In genomic region chr17:63442549-63443035, GRCh38 we compare ENCODE assay signal across 9 cellular contexts. TPM values are rescaled to one million over a fixed set of nuclear protein-coding genes. Genes with fewer than 3 reads are reported as not detected.
DNase-seq lines count a peak whose midpoint lies in the region; ATAC-seq and TF ChIP-seq lines count a peak whose summit lies in the region.
"Had no signal": no experiment of that assay in that cellular context is flagged by ENCODE, and none has a peak within 500 bp of the region (broad histone marks: within the 10 kb centered on the region; RNA-seq: fewer than 3 reads in every experiment).

No MANE protein-coding gene starts in this region.

- no peaks in the 10 kb centered on the region for H3K27me3 ChIP-seq in PC-3 (ENCODE audit: low read length)

- DNase-seq in 8988T (peak; percentile 74), G401 (ENCODE audit: low spot score) (peak; percentile 8), PC-3 (peak; percentile 21), fibroblast of pulmonary artery (ENCODE audit: low read depth) (no peak), hippocampal formation (lab: John Stamatoyannopoulos, UW) (no peak)
- no peak for DNase-seq in stimulated activated CD4-positive, alpha-beta T cell treated with anti-CD3 and anti-CD28 coated beads, Interleukin-2, amount 100 ng/mL, for 48 hours

- CTCF ChIA-PET in PC-3 (lab: Charles Lee), result interaction anchor here (1.1 to 5.6 kb wide), 3 partner anchors 17 to 145 kb away, joined by 5 to 38 read pairs (median 5); no protein-coding TSS in a partner anchor

- POLR2A ChIA-PET in PC-3 (lab: Charles Lee; ENCODE audit: unreplicated experiment), result no interaction called here

- H3K9me3 ChIP-seq in PC-3 (ENCODE audit: low read length), result no peaks in the 10 kb centered on the region

- H3K9ac ChIP-seq in PC-3 (ENCODE audit: low read length), result no peak overlapping the region

- H3K36me3 ChIP-seq in PC-3 (ENCODE audit: low read depth, low read length), result no peaks in the 10 kb centered on the region

- no TSS peak for BruUV-seq in PC-3 (replicated peaks; lab: Mats Ljungman, UMichigan)

- no peak for ATAC-seq in PC-3
- ATAC-seq in HG03025 (IDR thresholded peaks at IDR 0.05; ENCODE audit: low FRiP score, unreplicated experiment), result no peak
- no peak for ATAC-seq in HG03196 (IDR thresholded peaks at IDR 0.05; ENCODE audit: unreplicated experiment)

- H3K79me2 ChIP-seq in PC-3 (ENCODE audit: low read length), result peaks cover 82% of the 10 kb centered on the region

- peaks cover 4% of the 10 kb centered on the region for H3F3A ChIP-seq in PC-3 (ENCODE audit: low read length, unreplicated experiment)

- peaks cover 44% of the 10 kb centered on the region for H3K4me1 ChIP-seq in PC-3 (ENCODE audit: insufficient read depth, low read length)

- H3K27ac ChIP-seq in PC-3 (ENCODE audit: low read length), result no peak overlapping the region

- no peak overlapping the region for H2AFZ ChIP-seq in PC-3 (ENCODE audit: low read length)

- no peaks in the 10 kb centered on the region for H3K9me2 ChIP-seq in PC-3 (replicated peaks; ENCODE audit: low read length)

- in situ Hi-C loops in G401 (cut with HindIII; ENCODE audit: low sequenced_read_pairs), result no loop called here

- peak; percentile 37 for TF ChIP-seq CTCF in PC-3 (conservative IDR thresholded peaks at IDR 0.05; ENCODE audit: low read depth, low read length)
- peak; percentile 26 for TF ChIP-seq CTCF in fibroblast of pulmonary artery (IDR thresholded peaks at IDR 0.05; ENCODE audit: low read length, missing control alignments)

- H3K4me3 ChIP-seq in PC-3 (ENCODE audit: low read length), result no peak overlapping the region
- H3K4me3 ChIP-seq in fibroblast of pulmonary artery (replicated peaks; ENCODE audit: low read depth, low read length), result no peak overlapping the region

- intact Hi-C loops in PC-3 (cut with micrococcal nuclease), result no loop called here

- H4K20me1 ChIP-seq in PC-3 (ENCODE audit: low read length), result no peaks in the 10 kb centered on the region

- no peak overlapping the region for H3K4me2 ChIP-seq in PC-3 (ENCODE audit: low read length)

RNA-seq across cellular contexts. Expression of gene CYB561, which starts 3.5 kb away (rescaled TPM):
- total RNA-seq in G401 (2014; rRNA removed; shearing (Covaris generic)), result 1.5 TPM in 1 of 2 replicates, not detected in the other
- 125 and 145 TPM in 2 replicates for total RNA-seq in PC-3 (2014; rRNA removed)

RNA-seq across cellular contexts. Expression of gene ACE, which starts 34.3 kb away (rescaled TPM):
- total RNA-seq in G401 (2014; rRNA removed; shearing (Covaris generic)), result 1.1 and 2.4 TPM in 2 replicates
- total RNA-seq in PC-3 (2014; rRNA removed), result 8.7 and 9.1 TPM in 2 replicates
- total RNA-seq: activated T-helper 2 cell treated with anti-CD3 and anti-CD28 coated beads, Interferon-gamma antibody, Interleukin-2, Interleukin-4, amounts not matched to agents 10 μg/mL and 5 μg/mL and 100 μg/mL, durations not matched to agents 14 hours and 24 hours and 36 hours had no signal

Comparison
In these comparisons a context has a peak if more than half of its experiments do, and no peak if none do; other contexts are left out.
1. DNase-seq: peak in 8988T (single experiment), G401 (single experiment) and PC-3 (single experiment); none in fibroblast of pulmonary artery (single experiment), stimulated activated CD4-positive, alpha-beta T cell treated with anti-CD3 and anti-CD28 coated beads, Interleukin-2, amount 100 ng/mL, for 48 hours (0 of 2) and hippocampal formation (0 of 2).
2. RNA of gene CYB561, which starts 3.5 kb away (total RNA-seq): 125 to 145 TPM in PC-3; 1.5 TPM in G401; every median in the first group is over 10 times any median in the second.